In genomic region chr6:87155920-87156600, GRCh38 we compare ENCODE assay signal across 8 cellular contexts. TPM values are rescaled to one million over a fixed set of nuclear protein-coding genes. Genes with fewer than 3 reads are reported as not detected.
A peak's percentile ranks its signal among the peaks of the same experiment; 100 is the strongest.
DNase-seq lines count a peak whose midpoint lies in the region; TF ChIP-seq lines count a peak whose summit lies in the region.

No MANE protein-coding gene starts in this region.

- DNase-seq in HCEC 1CT (peak; percentile 50), NCI-H526 treated with DMSO at 0.1 percent for 48 hours (lab: John Stamatoyannopoulos, UW) (peak; percentile 54), activated T-cell treated with anti-CD3 and anti-CD28 coated beads for 24 hours (ENCODE audit: low read depth) (peak; percentile 33), esophagus muscularis mucosa (ENCODE audit: extremely low spot score) (no peak), myocyte (ENCODE audit: low read depth) (peak; percentile 37), 8988T (no peak)
- peak; percentile 62 for DNase-seq in stimulated activated naive CD4-positive, alpha-beta T cell treated with Interleukin-2 at 50 U/mL for 16 hours (lab: John Stamatoyannopoulos, UW)

- peak overlapping the region; percentile 86 to 100 (median 92) for H3K4me3 ChIP-seq in esophagus muscularis mucosa

- peak overlapping the region; percentile 91 for H3K9ac ChIP-seq in ES-I3 (ENCODE audit: low read depth, low read length)

- peak overlapping the region; percentile 93 to 99 (median 94) for H3K27ac ChIP-seq in esophagus muscularis mucosa (replicated peaks in 1 of 4)

- intact Hi-C loops in esophagus muscularis mucosa (cut with DNase I): loop anchor here (10.0 kb wide), 1 partner anchor 319 kb away; the partner anchor contains the start of gene SLC35A1

- no peaks in the 10 kb centered on the region for H3K27me3 ChIP-seq in esophagus muscularis mucosa

- WGBS in esophagus muscularis mucosa: 1% methylated on average over 35 of the region's 35 CpGs

- TF ChIP-seq EP300 in esophagus muscularis mucosa (IDR thresholded peaks at IDR 0.05): no peak

- no peak for TF ChIP-seq POLR2A in esophagus muscularis mucosa (IDR thresholded peaks at IDR 0.05; ENCODE audit: low read depth)

- no peaks in the 10 kb centered on the region for H3K9me3 ChIP-seq in ES-I3 (ENCODE audit: control insufficient read depth, insufficient read depth, low read length)
- no peaks in the 10 kb centered on the region for H3K9me3 ChIP-seq in esophagus muscularis mucosa

- TF ChIP-seq CTCF in esophagus muscularis mucosa (IDR thresholded peaks at IDR 0.05): no peak

- H3K36me3 ChIP-seq in ES-I3 (ENCODE audit: insufficient read depth, low read length): no peaks in the 10 kb centered on the region
- H3K36me3 ChIP-seq in esophagus muscularis mucosa: no peaks in the 10 kb centered on the region

- no peaks in the 10 kb centered on the region for H3K4me1 ChIP-seq in ES-I3 (ENCODE audit: insufficient read depth, low read length)
- peaks cover 30 to 80% (median 72%) of the 10 kb centered on the region in 4 donors for H3K4me1 ChIP-seq in esophagus muscularis mucosa

RNA-seq across cellular contexts. Expression of gene ZNF292, which starts 0.7 kb away (rescaled TPM):
- total RNA-seq in esophagus muscularis mucosa (10 to 100 TPM; 28.3 to 44.9 (median 32.2) TPM), myocyte (17.2 and 21.5 TPM in 2 replicates)
- polyA plus RNA-seq in myocyte (2012): 5.3 TPM

Comparison
In these comparisons a context has a peak if more than half of its experiments do, and no peak if none do; other contexts are left out.
1. DNase-seq: peak in HCEC 1CT (single experiment), NCI-H526 treated with DMSO at 0.1 percent for 48 hours (single experiment), activated T-cell treated with anti-CD3 and anti-CD28 coated beads for 24 hours (single experiment), myocyte (single experiment) and stimulated activated naive CD4-positive, alpha-beta T cell treated with Interleukin-2 at 50 U/mL for 16 hours (single experiment); none in esophagus muscularis mucosa (single experiment) and 8988T (single experiment).